In the genomic region with DNA sequence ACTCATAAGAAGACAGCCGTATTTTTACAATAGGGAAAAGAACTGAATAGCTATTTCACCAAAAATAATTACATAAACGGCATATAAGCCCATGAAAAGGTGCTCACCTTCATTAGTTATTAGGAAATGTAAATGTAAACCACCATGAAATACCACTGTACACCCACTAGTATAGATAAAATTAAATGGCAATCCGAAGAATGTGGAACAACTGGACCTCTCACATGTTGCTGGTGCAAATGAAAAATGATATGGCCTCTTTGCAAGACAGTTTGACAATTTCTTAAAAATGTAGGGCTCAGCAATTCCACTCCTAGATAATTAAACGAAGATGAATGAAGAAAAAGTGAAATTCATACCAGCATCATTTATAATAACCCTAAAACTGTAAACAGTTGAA, we compare ENCODE assay signal across 24 cellular contexts.
"Had no signal": no experiment of that assay in that cellular context is flagged by ENCODE, and none has a peak within 500 bp of the region (broad histone marks: within the 10 kb centered on the region; RNA-seq: fewer than 3 reads in every experiment).

No MANE protein-coding gene starts in this region.

- DNase-seq: activated CD4-positive, alpha-beta T cell treated with anti-CD3 and anti-CD28 coated beads for 48 hours; activated CD4-positive, alpha-beta T cell treated with anti-CD3 and anti-CD28 coated beads, Interleukin-2, amount 50 U/mL, for 4 hours; activated CD8-positive, alpha-beta memory T cell treated with anti-CD3 and anti-CD28 coated beads, Interleukin-2, amount 50 U/mL, for 48 hours; activated CD8-positive, alpha-beta T cell treated with anti-CD3 and anti-CD28 coated beads, Interleukin-2, amount 10 ng/mL, durations not matched to agents 7 days and 5 days; activated naive CD4-positive, alpha-beta T cell treated with anti-CD3 and anti-CD28 coated beads, Interleukin-2, amount 50 U/mL, for 16 hours; activated naive CD8-positive, alpha-beta T cell treated with anti-CD3 and anti-CD28 coated beads, Interleukin-2, amount 10 ng/mL, durations not matched to agents 7 days and 5 days; activated T-cell treated with anti-CD3 and anti-CD28 coated beads, Interleukin-2, amount 50 U/mL, for 1 hour; adrenal gland; Kasumi-1; NCI-H1105 treated with DMSO at 0.1 percent for 48 hours; NCI-H1436 treated with DMSO at 0.1 percent for 48 hours; NCI-H187; NCI-H2081; NCI-H2171; NCI-H2227 treated with DMSO at 0.1 percent for 48 hours; NCI-H510A; NCI-H526 treated with DMSO at 0.1 percent for 48 hours; Peyer's patch; Right ventricle myocardium superior; SJCRH30; SK-N-SH had no signal

- H3K9me3 Mint-ChIP-seq: activated naive CD8-positive, alpha-beta T cell treated with anti-CD3 and anti-CD28 coated beads, Interleukin-2, amount 10 ng/mL, durations not matched to agents 7 days and 5 days; T-helper 1 cell treated with Interleukin-12 subunit alpha and Interleukin-12 subunit beta and Interleukin-4 antibody, amounts not matched to agents 30 μg/mL and 1 μg/mL, for 36 hours had no signal

- H3K36me3 ChIP-seq: adrenal gland, breast epithelium, Peyer's patch, SJCRH30 had no signal

- H3K27ac ChIP-seq: adrenal gland, breast epithelium, Peyer's patch, RWPE1, SJCRH30 had no signal

- H3K27me3 Mint-ChIP-seq: activated naive CD8-positive, alpha-beta T cell treated with anti-CD3 and anti-CD28 coated beads, Interleukin-2, amount 10 ng/mL, durations not matched to agents 7 days and 5 days had no signal

- H3K27me3 ChIP-seq: adrenal gland, breast epithelium, Peyer's patch, SJCRH30 had no signal

- H3K27ac Mint-ChIP-seq: activated CD8-positive, alpha-beta T cell treated with anti-CD3 and anti-CD28 coated beads, Interleukin-2, amount 10 ng/mL, durations not matched to agents 7 days and 5 days; activated naive CD8-positive, alpha-beta T cell treated with anti-CD3 and anti-CD28 coated beads, Interleukin-2, amount 10 ng/mL, durations not matched to agents 7 days and 5 days; T-helper 1 cell treated with Interleukin-12 subunit alpha and Interleukin-12 subunit beta and Interleukin-4 antibody, amounts not matched to agents 30 μg/mL and 1 μg/mL, for 36 hours had no signal

- H3K4me3 Mint-ChIP-seq: activated CD8-positive, alpha-beta T cell treated with anti-CD3 and anti-CD28 coated beads, Interleukin-2, amount 10 ng/mL, durations not matched to agents 7 days and 5 days; activated naive CD8-positive, alpha-beta T cell treated with anti-CD3 and anti-CD28 coated beads, Interleukin-2, amount 10 ng/mL, durations not matched to agents 7 days and 5 days; T-helper 1 cell treated with Interleukin-12 subunit alpha and Interleukin-12 subunit beta and Interleukin-4 antibody, amounts not matched to agents 30 μg/mL and 1 μg/mL, for 36 hours had no signal

- H3K9me3 ChIP-seq: adrenal gland, breast epithelium, Peyer's patch, SJCRH30, SK-N-SH had no signal

- H3K9ac ChIP-seq: SK-N-SH had no signal

- H3K36me3 Mint-ChIP-seq: activated naive CD8-positive, alpha-beta T cell treated with anti-CD3 and anti-CD28 coated beads, Interleukin-2, amount 10 ng/mL, durations not matched to agents 7 days and 5 days had no signal

- H3K4me3 ChIP-seq: adrenal gland, breast epithelium, Peyer's patch, SJCRH30 had no signal
